Comparison of ENCODE assay signal across 8 cellular contexts in the genomic region with DNA sequence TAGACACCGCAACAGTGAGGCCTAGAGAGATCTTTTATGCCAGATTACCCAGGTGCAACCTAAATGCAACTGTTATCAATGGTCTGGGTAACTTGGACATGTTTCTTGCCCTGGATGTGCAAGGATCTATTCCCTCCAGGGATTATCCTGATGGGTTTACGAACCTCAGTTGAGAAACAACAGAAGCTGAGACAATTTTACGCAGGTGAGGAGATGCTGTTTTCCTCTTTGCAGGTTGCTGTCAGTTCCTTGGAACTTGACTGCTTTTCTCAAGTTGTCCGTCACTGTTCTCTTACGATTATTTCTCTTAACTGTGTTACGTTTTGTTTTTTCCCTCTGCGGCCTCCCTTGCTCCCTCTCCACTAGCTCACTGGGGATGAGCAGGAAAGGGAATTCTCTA. TPM values are rescaled to one million over a fixed set of nuclear protein-coding genes. Genes with fewer than 3 reads are reported as not detected.
DNase-seq lines count a peak whose midpoint lies in the region; ATAC-seq and TF ChIP-seq lines count a peak whose summit lies in the region.

No MANE protein-coding gene starts in this region.

- H3K27me3 ChIP-seq in Peyer's patch (no peaks in the 10 kb centered on the region), esophagus squamous epithelium (no peaks in the 10 kb centered on the region), trophoblast cell (ENCODE audit: insufficient read depth, low read length) (no peaks in the 10 kb centered on the region)

- H3K23ac ChIP-seq in trophoblast cell (ENCODE audit: low read length) = peak overlapping the region; percentile 90

- peak overlapping the region; percentile 87 for H3K4ac ChIP-seq in trophoblast cell (ENCODE audit: low read depth, low read length)

- DNase-seq in Calu3 (no peak), Peyer's patch (no peak), esophagus squamous epithelium (lab: John Stamatoyannopoulos, UW) (no peak), trophoblast cell (no peak), DMS153 treated with DMSO at 0.1 percent for 48 hours (lab: John Stamatoyannopoulos, UW; ENCODE audit: unreplicated experiment) (no peak), NCI-H2029 treated with DMSO at 0.1 percent for 48 hours (lab: John Stamatoyannopoulos, UW) (no peak)

- peak overlapping the region; percentile 15 for H3K9ac ChIP-seq in trophoblast cell (ENCODE audit: low read length)

- WGBS in esophagus squamous epithelium, 2 donors = 51 to 58% methylated on average over 7 of the region's 7 CpGs
- WGBS in trophoblast cell (ENCODE audit: extremely low coverage, insufficient coverage, insufficient read length) = no CpG with 5 or more reads among the region's 7 CpGs

- no peak for TF ChIP-seq POLR2A in Peyer's patch (IDR thresholded peaks at IDR 0.05)
- no peak for TF ChIP-seq POLR2A in esophagus squamous epithelium (IDR thresholded peaks at IDR 0.05)

- no peaks in the 10 kb centered on the region for H3K27me3 Mint-ChIP-seq in Calu3 (ENCODE audit: unreplicated experiment)

- H3K4me1 Mint-ChIP-seq in Calu3 (ENCODE audit: low read depth, unreplicated experiment) = peaks cover 51% of the 10 kb centered on the region

- ATAC-seq in HG02852 (IDR thresholded peaks at IDR 0.05; ENCODE audit: unreplicated experiment) (no peak), GM21529 (IDR thresholded peaks at IDR 0.05; ENCODE audit: unreplicated experiment) (no peak)

- peak overlapping the region in 2 of 4 donors; percentile 89 to 99 for H3K27ac ChIP-seq in Peyer's patch
- peak overlapping the region; percentile 98 to 100 (median 99) for H3K27ac ChIP-seq in esophagus squamous epithelium
- H3K27ac ChIP-seq in trophoblast cell (ENCODE audit: low read depth, low read length) = no peak overlapping the region

- TF ChIP-seq CTCF in Calu3 (IDR thresholded peaks at IDR 0.05; ENCODE audit: unreplicated experiment) = no peak
- TF ChIP-seq CTCF in Peyer's patch (IDR thresholded peaks at IDR 0.05) = no peak
- no peak for TF ChIP-seq CTCF in esophagus squamous epithelium (IDR thresholded peaks at IDR 0.05)

- no peak overlapping the region for H2AK5ac ChIP-seq in trophoblast cell (ENCODE audit: low read length)

- H4K91ac ChIP-seq in trophoblast cell (ENCODE audit: low read depth, low read length) = no peak overlapping the region

- H2AFZ ChIP-seq in trophoblast cell (ENCODE audit: insufficient read depth, low read length, poor library complexity) = no peak overlapping the region

- H3K27ac Mint-ChIP-seq in Calu3 (ENCODE audit: unreplicated experiment) = peak overlapping the region; percentile 98

- peak overlapping the region; percentile 87 for H3K4me2 ChIP-seq in trophoblast cell (ENCODE audit: low read length)

- CTCF ChIA-PET in Calu3 (lab: Charles Lee) = interaction anchor here (0.8 to 1.5 kb wide), 4 partner anchors 21 to 116 kb away, joined by 3 to 5 read pairs (median 3); partner anchors contain the start of gene H2AZ2

- peak overlapping the region; percentile 79 for H4K12ac ChIP-seq in trophoblast cell (ENCODE audit: low read depth, low read length)

- H3K79me1 ChIP-seq in trophoblast cell (ENCODE audit: low read length) = peaks cover 12% of the 10 kb centered on the region

- H3K9me3 Mint-ChIP-seq in Calu3 (ENCODE audit: low read depth, unreplicated experiment) = no peaks in the 10 kb centered on the region

- no peak overlapping the region for H2BK12ac ChIP-seq in trophoblast cell (ENCODE audit: low read length)

- peak overlapping the region; percentile 16 for H2BK5ac ChIP-seq in trophoblast cell (ENCODE audit: low read depth, low read length, poor library complexity)

- no TSS peak for BruUV-seq in Calu3 (replicated peaks; lab: Mats Ljungman, UMichigan)

- no peak overlapping the region for H3K18ac ChIP-seq in trophoblast cell (ENCODE audit: low read length)

- H3K4me1 ChIP-seq in Peyer's patch = peaks cover 0 to 60% (median 3%) of the 10 kb centered on the region in 4 donors
- peaks cover 24 to 71% (median 56%) of the 10 kb centered on the region in 3 donors for H3K4me1 ChIP-seq in esophagus squamous epithelium
- H3K4me1 ChIP-seq in trophoblast cell (ENCODE audit: control insufficient read depth in 1 of 2, insufficient read depth in 2 of 2, low read length in 2 of 2) = peaks cover 11% of the 10 kb centered on the region in 2 experiments

- peak overlapping the region; percentile 9 for H3K14ac ChIP-seq in trophoblast cell (ENCODE audit: low read length)

- H2BK120ac ChIP-seq in trophoblast cell (ENCODE audit: insufficient read depth, low read length, poor library complexity) = no peak overlapping the region

- peak overlapping the region; percentile 89 for H3K4me3 Mint-ChIP-seq in Calu3 (ENCODE audit: low read depth, unreplicated experiment)

- H3K36me3 ChIP-seq in Peyer's patch (no peaks in the 10 kb centered on the region), esophagus squamous epithelium (peaks cover 0 to 10% (median 0%) of the 10 kb centered on the region in 3 donors), trophoblast cell (ENCODE audit: control insufficient read depth in 1 of 2, insufficient read depth in 2 of 2, low read length in 2 of 2) (peaks cover 0 to 4% of the 10 kb centered on the region in 2 experiments)

- no peaks in the 10 kb centered on the region for H3K9me3 ChIP-seq in Peyer's patch
- H3K9me3 ChIP-seq in esophagus squamous epithelium = no peaks in the 10 kb centered on the region
- no peaks in the 10 kb centered on the region for H3K9me3 ChIP-seq in trophoblast cell (ENCODE audit: insufficient read depth, low read depth, low read length)

- H3K4me3 ChIP-seq in Peyer's patch (peak overlapping the region; percentile 70 to 96 (median 81)), esophagus squamous epithelium (peak overlapping the region; percentile 74 to 96 (median 80)), trophoblast cell (ENCODE audit: low read depth, low read length) (peak overlapping the region; percentile 85)

- intact Hi-C loops in Calu3 (cut with micrococcal nuclease; ENCODE audit: unreplicated experiment) = no loop called here
- intact Hi-C loops in esophagus squamous epithelium (cut with DNase I) = no loop called here

- no peak overlapping the region for H4K8ac ChIP-seq in trophoblast cell (ENCODE audit: low read depth, low read length)

- H3K79me2 ChIP-seq in trophoblast cell (ENCODE audit: control insufficient read depth, insufficient read depth, low read length, poor library complexity) = peaks cover 14% of the 10 kb centered on the region

- peaks cover 70% of the 10 kb centered on the region for H3K36me3 Mint-ChIP-seq in Calu3 (ENCODE audit: insufficient read depth, unreplicated experiment)

RNA-seq across cellular contexts. Expression of gene PURB, which starts 1.4 kb away (rescaled TPM):
- total RNA-seq in Calu3 (2022) (68.5 and 70.8 TPM in 2 replicates), Peyer's patch (10 to 100 TPM; 13.8 to 21.5 (median 15.8) TPM), esophagus squamous epithelium (10 to 100 TPM; 16.4 to 27.7 (median 21.5) TPM)
- 8.5 and 8.7 TPM in 2 replicates for polyA plus RNA-seq in trophoblast cell (2013)

RNA-seq across cellular contexts. Expression of gene H2AZ2, which starts 36.1 kb away (rescaled TPM):
- total RNA-seq in Calu3 (2022) = 300 and 371 TPM in 2 replicates
- 10 to 100 TPM; 67.7 to 83.2 (median 74.3) TPM for total RNA-seq in Peyer's patch
- total RNA-seq in esophagus squamous epithelium = 100 to 1,000 TPM in 2 of 4 donors, 10 to 100 TPM in 2; 65.2 to 124 (median 99.8) TPM
- polyA plus RNA-seq in trophoblast cell (2013) = 172 and 182 TPM in 2 replicates
